ENCODE assay signal across 18 cellular contexts in the genomic region with DNA sequence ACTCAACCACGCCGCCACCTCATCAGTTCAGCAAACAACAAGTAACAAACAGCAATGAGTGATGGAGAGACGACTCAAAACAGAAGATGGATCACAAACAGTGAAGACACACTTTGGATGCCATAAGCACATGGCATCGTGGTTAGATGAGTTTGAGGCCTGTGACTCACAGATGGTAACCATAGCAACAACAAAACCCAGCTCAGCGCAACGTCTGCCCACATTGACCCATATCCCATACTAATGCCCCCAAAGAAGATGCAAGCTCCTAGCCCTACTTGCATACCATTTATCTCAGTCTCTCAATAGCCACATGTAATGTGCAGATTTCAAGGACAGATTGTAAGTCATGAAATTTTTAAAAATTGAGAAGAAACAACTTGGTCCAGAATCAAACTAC.
DNase-seq lines count a peak whose midpoint lies in the region; ATAC-seq and TF ChIP-seq lines count a peak whose summit lies in the region.
"Had no signal": no experiment of that assay in that cellular context is flagged by ENCODE, and none has a peak within 500 bp of the region (broad histone marks: within the 10 kb centered on the region; RNA-seq: fewer than 3 reads in every experiment).

No MANE protein-coding gene starts in this region.

- H3K27ac ChIP-seq in breast epithelium, result no peak overlapping the region
- H3K27ac ChIP-seq: RWPE1, SJSA1 had no signal

- H3K4me1 Mint-ChIP-seq in MCF 10A (ENCODE audit: insufficient read depth, unreplicated experiment), result no peaks in the 10 kb centered on the region
- no peaks in the 10 kb centered on the region for H3K4me1 Mint-ChIP-seq in stimulated activated naive B cell treated with anti-CD40 and anti-IgM and Interleukin-4, amounts not matched to agents 10 μg/mL and 1 μg/mL and 100 μg/mL, for 72 hours
- no peaks in the 10 kb centered on the region for H3K4me1 Mint-ChIP-seq in activated T-cell treated with anti-CD3 and anti-CD28 coated beads, Interleukin-2, amount 50 U/mL, for 24 hours (ENCODE audit: low read depth)
- H3K4me1 Mint-ChIP-seq: CD4-positive, alpha-beta memory T cell; IgD-negative memory B cell had no signal

- peaks cover 0 to 4% of the 10 kb centered on the region in 2 donors for H3K9me3 ChIP-seq in breast epithelium
- H3K9me3 ChIP-seq: SJSA1 had no signal

- H3K36me3 ChIP-seq in breast epithelium, result no peaks in the 10 kb centered on the region
- H3K36me3 ChIP-seq: SJSA1 had no signal

- no peak overlapping the region for H3K27ac Mint-ChIP-seq in MCF 10A (ENCODE audit: low read depth, unreplicated experiment)
- H3K27ac Mint-ChIP-seq in stimulated activated naive B cell treated with anti-CD40 and anti-IgM and Interleukin-4, amounts not matched to agents 10 μg/mL and 1 μg/mL and 100 μg/mL, for 72 hours, result no peak overlapping the region
- H3K27ac Mint-ChIP-seq in activated T-cell treated with anti-CD3 and anti-CD28 coated beads, Interleukin-2, amount 50 U/mL, for 24 hours, result no peak overlapping the region
- H3K27ac Mint-ChIP-seq: CD4-positive, alpha-beta memory T cell; H9; IgD-negative memory B cell had no signal

- BruUV-seq in MCF 10A (replicated peaks; lab: Mats Ljungman, UMichigan), result no TSS peak

- POLR2A ChIA-PET in MCF 10A (lab: Yijun Ruan, JAX), result no interaction called here

- intact Hi-C loops in MCF 10A (cut with micrococcal nuclease), result no loop called here
- intact Hi-C loops in breast epithelium (cut with DNase I; ENCODE audit: low total_unique reads), result no loop called here

- TF ChIP-seq POLR2A in breast epithelium (IDR thresholded peaks at IDR 0.05), result no peak

- no peaks in the 10 kb centered on the region for H3K4me1 ChIP-seq in breast epithelium
- H3K4me1 ChIP-seq: SJSA1 had no signal

- H3K4me3 ChIP-seq in breast epithelium, result no peak overlapping the region
- H3K4me3 ChIP-seq: SJSA1 had no signal

- no peaks in the 10 kb centered on the region for H3K36me3 Mint-ChIP-seq in MCF 10A (ENCODE audit: insufficient read depth, unreplicated experiment)
- no peaks in the 10 kb centered on the region for H3K36me3 Mint-ChIP-seq in stimulated activated naive B cell treated with anti-CD40 and anti-IgM and Interleukin-4, amounts not matched to agents 10 μg/mL and 1 μg/mL and 100 μg/mL, for 72 hours
- H3K36me3 Mint-ChIP-seq in activated T-cell treated with anti-CD3 and anti-CD28 coated beads, Interleukin-2, amount 50 U/mL, for 24 hours (ENCODE audit: low read depth), result no peaks in the 10 kb centered on the region
- H3K36me3 Mint-ChIP-seq: CD4-positive, alpha-beta memory T cell; IgD-negative memory B cell had no signal

- CTCF ChIA-PET in MCF 10A (lab: Yijun Ruan, JAX), result interaction anchor here (0.9 kb wide), 1 partner anchor 447 kb away, joined by 3 read pairs; no protein-coding TSS in a partner anchor

- no peak overlapping the region for H3K4me3 Mint-ChIP-seq in MCF 10A (ENCODE audit: unreplicated experiment)
- no peak overlapping the region for H3K4me3 Mint-ChIP-seq in stimulated activated naive B cell treated with anti-CD40 and anti-IgM and Interleukin-4, amounts not matched to agents 10 μg/mL and 1 μg/mL and 100 μg/mL, for 72 hours
- no peak overlapping the region for H3K4me3 Mint-ChIP-seq in activated T-cell treated with anti-CD3 and anti-CD28 coated beads, Interleukin-2, amount 50 U/mL, for 24 hours
- H3K4me3 Mint-ChIP-seq: CD4-positive, alpha-beta memory T cell; H9; IgD-negative memory B cell had no signal

- no peak for ATAC-seq in stimulated activated naive B cell treated with anti-CD40 and anti-IgM and Interleukin-4, amounts not matched to agents 10 μg/mL and 1 μg/mL and 100 μg/mL, for 72 hours (replicated peaks)

- no peaks in the 10 kb centered on the region for H3K27me3 Mint-ChIP-seq in MCF 10A (ENCODE audit: insufficient read depth, unreplicated experiment)
- H3K27me3 Mint-ChIP-seq in stimulated activated naive B cell treated with anti-CD40 and anti-IgM and Interleukin-4, amounts not matched to agents 10 μg/mL and 1 μg/mL and 100 μg/mL, for 72 hours, result no peaks in the 10 kb centered on the region
- no peaks in the 10 kb centered on the region for H3K27me3 Mint-ChIP-seq in activated T-cell treated with anti-CD3 and anti-CD28 coated beads, Interleukin-2, amount 50 U/mL, for 24 hours
- H3K27me3 Mint-ChIP-seq: IgD-negative memory B cell had no signal

- TF ChIP-seq CTCF in MCF 10A (IDR thresholded peaks at IDR 0.05; ENCODE audit: unreplicated experiment) (no peak), breast epithelium (IDR thresholded peaks at IDR 0.05) (no peak)

- no peaks in the 10 kb centered on the region for H3K9me3 Mint-ChIP-seq in MCF 10A (ENCODE audit: unreplicated experiment)
- H3K9me3 Mint-ChIP-seq in stimulated activated naive B cell treated with anti-CD40 and anti-IgM and Interleukin-4, amounts not matched to agents 10 μg/mL and 1 μg/mL and 100 μg/mL, for 72 hours, result peaks cover 0 to 1% of the 10 kb centered on the region in 2 donors
- peaks cover 12% of the 10 kb centered on the region for H3K9me3 Mint-ChIP-seq in activated T-cell treated with anti-CD3 and anti-CD28 coated beads, Interleukin-2, amount 50 U/mL, for 24 hours

- peak; percentile 26 for DNase-seq in MCF 10A (ENCODE audit: unreplicated experiment)
- DNase-seq in breast epithelium (ENCODE audit: low spot score in 2 of 2), result no peak
- peak; percentile 55 for DNase-seq in LHCN-M2 (ENCODE audit: low read depth)
- peak; percentile 34 for DNase-seq in astrocyte of the hippocampus (ENCODE audit: low read depth, low spot score)
- peak; percentile 4 for DNase-seq in stromal cell of bone marrow (ENCODE audit: low read depth)
- no peak for DNase-seq in stimulated activated naive B cell treated with anti-CD40 and anti-IgM and Interleukin-4, amounts not matched to agents 10 μg/mL and 1 μg/mL and 100 μg/mL, for 72 hours
- DNase-seq in activated T-cell treated with anti-CD3 and anti-CD28 coated beads, Interleukin-2, amount 50 U/mL, for 24 hours, result no peak
- DNase-seq in NCI-H345 treated with DMSO at 0.1 percent for 48 hours (lab: John Stamatoyannopoulos, UW; ENCODE audit: unreplicated experiment), result no peak
- DNase-seq: AML-193; CD4-positive, alpha-beta memory T cell; H9; MM.1S; NCI-H1436; NCI-H2029 treated with DMSO at 0.1 percent for 48 hours; NCI-H524 had no signal

- H3K27me3 ChIP-seq in breast epithelium, result no peaks in the 10 kb centered on the region
- H3K27me3 ChIP-seq: SJSA1 had no signal

Comparison
In these comparisons a context has a peak if more than half of its experiments do, and no peak if none do; other contexts are left out.
1. DNase-seq: peak in MCF 10A (single experiment), LHCN-M2 (single experiment), astrocyte of the hippocampus (single experiment) and stromal cell of bone marrow (single experiment); none in breast epithelium (0 of 2), stimulated activated naive B cell treated with anti-CD40 and anti-IgM and Interleukin-4, amounts not matched to agents 10 μg/mL and 1 μg/mL and 100 μg/mL, for 72 hours (single experiment), activated T-cell treated with anti-CD3 and anti-CD28 coated beads, Interleukin-2, amount 50 U/mL, for 24 hours (single experiment) and NCI-H345 treated with DMSO at 0.1 percent for 48 hours (single experiment).